ENCODE assay signal across 14 cellular contexts in the genomic region with DNA sequence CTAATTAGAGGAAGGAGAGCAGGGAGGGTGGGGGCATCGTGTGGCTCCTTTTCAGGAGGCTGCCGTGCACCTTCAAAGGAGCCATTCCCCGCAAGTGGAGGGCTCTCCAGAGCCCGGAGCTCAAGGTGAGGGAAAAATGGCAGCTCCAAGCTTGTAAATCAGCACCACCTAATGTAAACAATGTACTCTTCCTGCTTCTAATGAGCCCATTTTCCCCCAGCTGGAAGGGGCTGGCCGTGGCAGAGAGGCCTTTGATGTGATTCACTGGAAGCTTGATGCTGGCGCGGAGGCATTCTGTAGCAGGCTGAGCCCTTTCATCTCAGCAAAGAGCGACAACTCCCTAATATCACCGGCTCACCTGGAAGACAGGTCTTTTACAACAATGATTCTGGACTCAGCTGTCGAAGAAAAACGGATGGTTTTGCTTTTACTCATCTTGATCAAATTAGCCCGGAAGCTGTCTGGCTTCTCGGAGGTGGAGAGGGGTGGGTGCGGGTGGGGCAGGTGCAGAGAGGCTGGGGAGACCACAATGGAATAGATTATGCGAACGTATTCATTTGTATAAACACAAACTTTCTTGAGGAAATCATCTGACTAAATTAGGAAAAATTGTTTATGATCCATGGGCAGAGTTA.
DNase-seq lines count a peak whose midpoint lies in the region; FAIRE-seq and TF ChIP-seq lines count a peak whose summit lies in the region.
"Had no signal": no experiment of that assay in that cellular context is flagged by ENCODE, and none has a peak within 500 bp of the region (broad histone marks: within the 10 kb centered on the region; RNA-seq: fewer than 3 reads in every experiment).

No MANE protein-coding gene starts in this region.

- WGBS in H1 (ENCODE audit: extremely low coverage in 1 of 2, insufficient coverage in 1 of 2, insufficient read length in 1 of 2, insufficient replicate concordance in 2 of 2, low coverage in 1 of 2, low lambda C conversion rate in 2 of 2, missing lambda C conversion rate in 1 of 2), 2 experiments: 80% methylated on average over 16 of the region's 16 CpGs; no CpG with 5 or more reads in 1 of the 2 experiments

- no peak for TF ChIP-seq RAD21 in H1 (IDR thresholded peaks at IDR 0.05 in 1 of 2, conservative IDR thresholded peaks at IDR 0.05 in 1 of 2; ENCODE audit: low read depth in 2 of 2, low read length in 2 of 2)

- no peaks in the 10 kb centered on the region for H3K36me3 ChIP-seq in H1 (ENCODE audit: control insufficient read depth in 2 of 4, insufficient read depth in 4 of 4, low read length in 3 of 4)
- H3K36me3 ChIP-seq: gastrocnemius medialis, upper lobe of right lung had no signal

- no peak overlapping the region for H3K23ac ChIP-seq in H1 (ENCODE audit: insufficient read length)

- H3K4ac ChIP-seq in H1 (replicated peaks; ENCODE audit: insufficient read length, low read depth, low read length): no peak overlapping the region

- H3K9me3 ChIP-seq in H1 (ENCODE audit: insufficient read depth in 2 of 2, low read depth in 1 of 2, low read length in 1 of 2): no peaks in the 10 kb centered on the region
- H3K9me3 ChIP-seq: gastrocnemius medialis, upper lobe of right lung had no signal

- no peak overlapping the region for H4K91ac ChIP-seq in H1 (replicated peaks; ENCODE audit: insufficient read length, low read length)

- no peak overlapping the region for H2AK5ac ChIP-seq in H1 (ENCODE audit: low read depth, low read length)

- no peak for TF ChIP-seq POLR2A in H1 (IDR thresholded peaks at IDR 0.05; ENCODE audit: control extremely low read depth in 1 of 2, low read depth in 2 of 2, low read length in 2 of 2)

- peaks cover 0 to 6% (median 2%) of the 10 kb centered on the region in 4 experiments; a peak in 4 of 7 replicates for H3K4me1 ChIP-seq in H1 (replicated peaks in 1 of 4; ENCODE audit: control insufficient read depth in 3 of 4, insufficient read depth in 4 of 4, low read length in 3 of 4)
- H3K4me1 ChIP-seq: gastrocnemius medialis, upper lobe of right lung had no signal

- H3K79me2 ChIP-seq in H1 (ENCODE audit: control insufficient read depth in 1 of 2, insufficient read depth in 2 of 2, low read length in 2 of 2): no peaks in the 10 kb centered on the region

- no peak overlapping the region for H2BK20ac ChIP-seq in H1 (ENCODE audit: low read length)

- FAIRE-seq in H1 (lab: Jason Lieb, UNC): no peak

- H3K27ac Mint-ChIP-seq in activated naive CD4-positive, alpha-beta T cell treated with anti-CD3 and anti-CD28 coated beads, Interleukin-2, amount 10 ng/mL, durations not matched to agents 7 days and 5 days: peak overlapping the region; percentile 80
- H3K27ac Mint-ChIP-seq in mesothelial cell of epicardium: no peak overlapping the region
- H3K27ac Mint-ChIP-seq: stimulated activated memory B cell treated with anti-CD40 and anti-IgM and Interleukin-4, amounts not matched to agents 10 μg/mL and 1 μg/mL and 100 μg/mL, for 72 hours had no signal

- H3K27ac ChIP-seq in H1 (ENCODE audit: low read depth, low read length): no peak overlapping the region
- H3K27ac ChIP-seq: gastrocnemius medialis, upper lobe of right lung had no signal

- H3K4me3 Mint-ChIP-seq in activated naive CD4-positive, alpha-beta T cell treated with anti-CD3 and anti-CD28 coated beads, Interleukin-2, amount 10 ng/mL, durations not matched to agents 7 days and 5 days: no peak overlapping the region
- H3K4me3 Mint-ChIP-seq in mesothelial cell of epicardium: no peak overlapping the region
- H3K4me3 Mint-ChIP-seq: stimulated activated memory B cell treated with anti-CD40 and anti-IgM and Interleukin-4, amounts not matched to agents 10 μg/mL and 1 μg/mL and 100 μg/mL, for 72 hours had no signal

- no peak overlapping the region for H2BK15ac ChIP-seq in H1 (ENCODE audit: low read length)

- H3K36me3 Mint-ChIP-seq in activated naive CD4-positive, alpha-beta T cell treated with anti-CD3 and anti-CD28 coated beads, Interleukin-2, amount 10 ng/mL, durations not matched to agents 7 days and 5 days: no peaks in the 10 kb centered on the region
- H3K36me3 Mint-ChIP-seq in mesothelial cell of epicardium: no peaks in the 10 kb centered on the region
- H3K36me3 Mint-ChIP-seq: stimulated activated memory B cell treated with anti-CD40 and anti-IgM and Interleukin-4, amounts not matched to agents 10 μg/mL and 1 μg/mL and 100 μg/mL, for 72 hours had no signal

- H3K4me3 ChIP-seq in H1 (ENCODE audit: extremely low read depth in 1 of 4, insufficient read depth in 2 of 4, low read depth in 3 of 4, low read length in 4 of 4): no peak overlapping the region
- H3K4me3 ChIP-seq: gastrocnemius medialis, upper lobe of right lung had no signal

- no peak overlapping the region for H3K56ac ChIP-seq in H1 (replicated peaks; ENCODE audit: insufficient read length, low read depth, low read length)

- H3K4me1 Mint-ChIP-seq in activated naive CD4-positive, alpha-beta T cell treated with anti-CD3 and anti-CD28 coated beads, Interleukin-2, amount 10 ng/mL, durations not matched to agents 7 days and 5 days: peaks cover 6% of the 10 kb centered on the region
- H3K4me1 Mint-ChIP-seq in mesothelial cell of epicardium: peaks cover 5% of the 10 kb centered on the region
- H3K4me1 Mint-ChIP-seq: stimulated activated memory B cell treated with anti-CD40 and anti-IgM and Interleukin-4, amounts not matched to agents 10 μg/mL and 1 μg/mL and 100 μg/mL, for 72 hours had no signal

- TF ChIP-seq CTCF in H1 (IDR thresholded peaks at IDR 0.05; ENCODE audit: control extremely low read depth in 1 of 3, insufficient read depth in 1 of 3, low read depth in 1 of 3, low read length in 3 of 3) (no peak), mesothelial cell of epicardium (IDR thresholded peaks at IDR 0.05; ENCODE audit: unreplicated experiment) (no peak)

- no peaks in the 10 kb centered on the region for H3K79me1 ChIP-seq in H1 (ENCODE audit: low read depth, low read length)

- peak overlapping the region; percentile 26; the same call in 1 of the 2 replicates for H2AFZ ChIP-seq in H1 (ENCODE audit: low read length)

- peaks cover 11% of the 10 kb centered on the region for H3K27me3 Mint-ChIP-seq in activated naive CD4-positive, alpha-beta T cell treated with anti-CD3 and anti-CD28 coated beads, Interleukin-2, amount 10 ng/mL, durations not matched to agents 7 days and 5 days
- peaks cover 92% of the 10 kb centered on the region for H3K27me3 Mint-ChIP-seq in mesothelial cell of epicardium (ENCODE audit: low read depth)

- no peaks in the 10 kb centered on the region; the same call in 1 of the 2 replicates for H3K23me2 ChIP-seq in H1 (ENCODE audit: low read depth, low read length)

- H3K9me3 Mint-ChIP-seq in activated naive CD4-positive, alpha-beta T cell treated with anti-CD3 and anti-CD28 coated beads, Interleukin-2, amount 10 ng/mL, durations not matched to agents 7 days and 5 days: no peaks in the 10 kb centered on the region
- no peaks in the 10 kb centered on the region for H3K9me3 Mint-ChIP-seq in mesothelial cell of epicardium

- CTCF ChIA-PET in activated naive CD4-positive, alpha-beta T cell treated with anti-CD3 and anti-CD28 coated beads, Interleukin-2, amount 10 ng/mL, durations not matched to agents 7 days and 5 days (lab: Charles Lee): no interaction called here
- CTCF ChIA-PET in H1 (lab: Charles Lee; ENCODE audit: partially characterized antibody): interaction anchor here (1.2 kb wide), 1 partner anchor 160 kb away, joined by 3 read pairs; no protein-coding TSS in a partner anchor

- peak overlapping the region; percentile 24; the same call in 1 of the 2 replicates for H3K18ac ChIP-seq in H1 (ENCODE audit: extremely low read depth, low read length)

- no peak overlapping the region for H3K9ac ChIP-seq in H1 (replicated peaks in 1 of 4; ENCODE audit: extremely low read depth in 1 of 4, low read depth in 3 of 4, low read length in 3 of 4)

- H4K5ac ChIP-seq in H1 (ENCODE audit: insufficient read length, low read depth, low read length): no peak overlapping the region

- H3K14ac ChIP-seq in H1 (ENCODE audit: insufficient read length): no peak overlapping the region

- POLR2A ChIA-PET in H1 (lab: Charles Lee; ENCODE audit: partially characterized antibody): interaction anchor here (0.6 kb wide), 1 partner anchor 124 kb away, joined by 3 read pairs; no protein-coding TSS in a partner anchor

- no peak overlapping the region for H2BK5ac ChIP-seq in H1 (ENCODE audit: low read depth, low read length)

- no peaks in the 10 kb centered on the region for H3K27me3 ChIP-seq in H1 (replicated peaks in 1 of 4; ENCODE audit: control insufficient read depth in 3 of 4, extremely low read depth in 1 of 4, insufficient read depth in 3 of 4, low read length in 3 of 4)
- H3K27me3 ChIP-seq: upper lobe of right lung had no signal

- no peak for DNase-seq in activated naive CD4-positive, alpha-beta T cell treated with anti-CD3 and anti-CD28 coated beads, Interleukin-2, amount 10 ng/mL, durations not matched to agents 7 days and 5 days
- DNase-seq in activated naive CD4-positive, alpha-beta T cell treated with anti-CD3 and anti-CD28 coated beads, Interleukin-2, amount 50 U/mL, for 16 hours: no peak
- DNase-seq in NCI-H510A (lab: John Stamatoyannopoulos, UW) (peak; percentile 34), H1 (ENCODE audit: low read depth in 1 of 2, low spot score in 2 of 2) (no peak), retina (peak; percentile 63), A172 (ENCODE audit: low spot score) (no peak), mesothelial cell of epicardium (ENCODE audit: low spot score in 2 of 2, unreplicated experiment in 2 of 2) (no peak), NCI-H82 (lab: John Stamatoyannopoulos, UW) (no peak)
- DNase-seq: activated CD4-positive, CD25-positive, alpha-beta regulatory T cell; Calu3; cerebellar nuclear complex; gastrocnemius medialis; upper lobe of right lung had no signal

- no peak overlapping the region; a peak in 1 of 4 replicates for H3K4me2 ChIP-seq in H1 (ENCODE audit: insufficient read depth in 1 of 2, low read depth in 2 of 2, low read length in 2 of 2)

- no peaks in the 10 kb centered on the region for H4K20me1 ChIP-seq in H1 (replicated peaks in 1 of 2; ENCODE audit: control insufficient read depth in 1 of 2, insufficient read depth in 2 of 2, low read length in 2 of 2)

- no peak overlapping the region for H4K8ac ChIP-seq in H1 (ENCODE audit: extremely low read depth, insufficient read depth, low read length)

- H2BK120ac ChIP-seq in H1 (replicated peaks; ENCODE audit: low read depth, low read length): no peak overlapping the region

- peak overlapping the region; percentile 84; the same call in 1 of the 2 replicates for H2BK12ac ChIP-seq in H1 (ENCODE audit: low read depth, low read length)

- TF ChIP-seq EP300 in H1 (IDR thresholded peaks at IDR 0.05; ENCODE audit: borderline replicate concordance in 1 of 2, low read depth in 2 of 2, low read length in 2 of 2): no peak

TF ChIP-seq in H1, 55 proteins besides CTCF, POLR2A, EP300 and RAD21 (continues in another document):
- no peak for TF ChIP-seq CEBPB (IDR thresholded peaks at IDR 0.05; ENCODE audit: low read depth, low read length)
- no peak for TF ChIP-seq SRF (IDR thresholded peaks at IDR 0.05; ENCODE audit: low read depth, low read length)
- TF ChIP-seq RBBP5 (IDR thresholded peaks at IDR 0.05; ENCODE audit: borderline replicate concordance, low read depth, low read length): no peak
- no peak for TF ChIP-seq CBX8 (IDR thresholded peaks at IDR 0.05; ENCODE audit: borderline replicate concordance, low read depth, low read length)
- no peak for TF ChIP-seq JUND (IDR thresholded peaks at IDR 0.05; ENCODE audit: low read length)

Comparison
In these comparisons a context has a peak if more than half of its experiments do, and no peak if none do; other contexts are left out.
1. DNase-seq: peak in NCI-H510A (single experiment) and retina (single experiment); none in activated naive CD4-positive, alpha-beta T cell treated with anti-CD3 and anti-CD28 coated beads, Interleukin-2, amount 10 ng/mL, durations not matched to agents 7 days and 5 days (single experiment), activated naive CD4-positive, alpha-beta T cell treated with anti-CD3 and anti-CD28 coated beads, Interleukin-2, amount 50 U/mL, for 16 hours (single experiment), H1 (0 of 2), A172 (single experiment), mesothelial cell of epicardium (0 of 2) and NCI-H82 (single experiment).